In genomic region chr12:97140355-97140754, GRCh38 we compare ENCODE assay signal across 1 cellular context.
TF ChIP-seq lines count a peak whose summit lies in the region.

No MANE protein-coding gene starts in this region.

TF ChIP-seq in GM23338, 12 proteins besides CTCF, POLR2A, EP300 and RAD21 (continued from another document):
- TF ChIP-seq REST (IDR thresholded peaks at IDR 0.05; ENCODE audit: unreplicated experiment): no peak
- TF ChIP-seq ETS1 (IDR thresholded peaks at IDR 0.05): no peak
- no peak for TF ChIP-seq ZNF462 (CRISPR knock-in tag; IDR thresholded peaks at IDR 0.05)
